Comparison of ENCODE assay signal across 1 cellular context in genomic region chr11:113345978-113346377, GRCh38.
TF ChIP-seq lines count a peak whose summit lies in the region.

No MANE protein-coding gene starts in this region.

TF ChIP-seq in IMR-90, 13 proteins besides CTCF, POLR2A, EP300 and RAD21:
- TF ChIP-seq BHLHE40 (IDR thresholded peaks at IDR 0.05; ENCODE audit: low read depth, low read length) (no peak; the same call in 1 of the 2 replicates), MAFK (IDR thresholded peaks at IDR 0.05; ENCODE audit: low read depth, low read length) (no peak), MAZ (IDR thresholded peaks at IDR 0.05; ENCODE audit: borderline replicate concordance, low read depth, low read length) (no peak), CEBPB (IDR thresholded peaks at IDR 0.05; ENCODE audit: low read depth, low read length) (no peak)
TF ChIP-seq in IMR-90: peak in this region for 0.
